14 cellular contexts compared by ENCODE assay signal in genomic region chr14:97943619-97944018, GRCh38.
A peak's percentile ranks its signal among the peaks of the same experiment; 100 is the strongest.
DNase-seq lines count a peak whose midpoint lies in the region; ATAC-seq lines count a peak whose summit lies in the region.
"Had no signal": no experiment of that assay in that cellular context is flagged by ENCODE, and none has a peak within 500 bp of the region (broad histone marks: within the 10 kb centered on the region; RNA-seq: fewer than 3 reads in every experiment).

No MANE protein-coding gene starts in this region.

- ATAC-seq in activated CD4-positive, CD25-positive, alpha-beta regulatory T cell treated with anti-CD3 and anti-CD28 coated beads, Interleukin-2, amount 50 U/mL, for 24 hours = peak; percentile 63 to 70
- ATAC-seq in stimulated activated effector memory CD8-positive, alpha-beta T cell treated with anti-CD3 and anti-CD28 coated beads, Interleukin-12 subunit alpha, Interleukin-12 subunit beta, amount 100 ng/mL, for 72 hours = peak; percentile 69

- DNase-seq in activated CD4-positive, CD25-positive, alpha-beta regulatory T cell (lab: John Stamatoyannopoulos, UW) = no peak
- no peak for DNase-seq in activated naive CD4-positive, alpha-beta T cell treated with anti-CD3 and anti-CD28 coated beads, Interleukin-2, amount 10 ng/mL, durations not matched to agents 7 days and 5 days
- peak; percentile 3 for DNase-seq in activated naive CD8-positive, alpha-beta T cell treated with anti-CD3 and anti-CD28 coated beads, Interleukin-2, amount 50 U/mL, for 16 hours (ENCODE audit: low read depth, low spot score)
- no peak for DNase-seq in stimulated activated effector memory CD8-positive, alpha-beta T cell treated with anti-CD3 and anti-CD28 coated beads, Interleukin-12 subunit alpha, Interleukin-12 subunit beta, amount 100 ng/mL, for 72 hours (ENCODE audit: low spot score in 2 of 2)
- no peak for DNase-seq in NCI-H524 treated with DMSO at 0.1 percent for 48 hours (lab: John Stamatoyannopoulos, UW)
- DNase-seq in GF-D8 (lab: John Stamatoyannopoulos, UW) = no peak
- DNase-seq: EL, H7, KBM-7, NCI-H1436 treated with DMSO at 0.1 percent for 48 hours, NCI-H2081, NCI-H510A treated with DMSO at 0.1 percent for 48 hours had no signal

- no peaks in the 10 kb centered on the region for H3K27me3 Mint-ChIP-seq in activated naive CD4-positive, alpha-beta T cell treated with anti-CD3 and anti-CD28 coated beads, Interleukin-2, amount 50 U/mL, for 24 hours
- H3K27me3 Mint-ChIP-seq in activated naive CD4-positive, alpha-beta T cell treated with anti-CD3 and anti-CD28 coated beads, Interleukin-2, amount 10 ng/mL, durations not matched to agents 7 days and 5 days = no peaks in the 10 kb centered on the region

- H3K27ac Mint-ChIP-seq in activated naive CD4-positive, alpha-beta T cell treated with anti-CD3 and anti-CD28 coated beads, Interleukin-2, amount 50 U/mL, for 24 hours = peak overlapping the region; percentile 92
- H3K27ac Mint-ChIP-seq in activated naive CD4-positive, alpha-beta T cell treated with anti-CD3 and anti-CD28 coated beads, Interleukin-2, amount 10 ng/mL, durations not matched to agents 7 days and 5 days = no peak overlapping the region
- no peak overlapping the region for H3K27ac Mint-ChIP-seq in stimulated activated effector memory CD8-positive, alpha-beta T cell treated with anti-CD3 and anti-CD28 coated beads, Interleukin-12 subunit alpha, Interleukin-12 subunit beta, amount 100 ng/mL, for 72 hours

- peaks cover 57% of the 10 kb centered on the region for H3K4me1 Mint-ChIP-seq in activated naive CD4-positive, alpha-beta T cell treated with anti-CD3 and anti-CD28 coated beads, Interleukin-2, amount 50 U/mL, for 24 hours
- no peaks in the 10 kb centered on the region for H3K4me1 Mint-ChIP-seq in activated naive CD4-positive, alpha-beta T cell treated with anti-CD3 and anti-CD28 coated beads, Interleukin-2, amount 10 ng/mL, durations not matched to agents 7 days and 5 days
- no peaks in the 10 kb centered on the region for H3K4me1 Mint-ChIP-seq in stimulated activated effector memory CD8-positive, alpha-beta T cell treated with anti-CD3 and anti-CD28 coated beads, Interleukin-12 subunit alpha, Interleukin-12 subunit beta, amount 100 ng/mL, for 72 hours

- no peak overlapping the region for H3K4me3 Mint-ChIP-seq in activated naive CD4-positive, alpha-beta T cell treated with anti-CD3 and anti-CD28 coated beads, Interleukin-2, amount 50 U/mL, for 24 hours
- no peak overlapping the region for H3K4me3 Mint-ChIP-seq in activated naive CD4-positive, alpha-beta T cell treated with anti-CD3 and anti-CD28 coated beads, Interleukin-2, amount 10 ng/mL, durations not matched to agents 7 days and 5 days
- no peak overlapping the region for H3K4me3 Mint-ChIP-seq in stimulated activated effector memory CD8-positive, alpha-beta T cell treated with anti-CD3 and anti-CD28 coated beads, Interleukin-12 subunit alpha, Interleukin-12 subunit beta, amount 100 ng/mL, for 72 hours

- peaks cover 44% of the 10 kb centered on the region for H3K36me3 Mint-ChIP-seq in activated naive CD4-positive, alpha-beta T cell treated with anti-CD3 and anti-CD28 coated beads, Interleukin-2, amount 50 U/mL, for 24 hours
- peaks cover 30% of the 10 kb centered on the region for H3K36me3 Mint-ChIP-seq in activated naive CD4-positive, alpha-beta T cell treated with anti-CD3 and anti-CD28 coated beads, Interleukin-2, amount 10 ng/mL, durations not matched to agents 7 days and 5 days
- H3K36me3 Mint-ChIP-seq in stimulated activated effector memory CD8-positive, alpha-beta T cell treated with anti-CD3 and anti-CD28 coated beads, Interleukin-12 subunit alpha, Interleukin-12 subunit beta, amount 100 ng/mL, for 72 hours = no peaks in the 10 kb centered on the region

- H3K9me3 Mint-ChIP-seq in activated naive CD4-positive, alpha-beta T cell treated with anti-CD3 and anti-CD28 coated beads, Interleukin-2, amount 50 U/mL, for 24 hours = peaks cover 5% of the 10 kb centered on the region
- H3K9me3 Mint-ChIP-seq in activated naive CD4-positive, alpha-beta T cell treated with anti-CD3 and anti-CD28 coated beads, Interleukin-2, amount 10 ng/mL, durations not matched to agents 7 days and 5 days = peaks cover 10% of the 10 kb centered on the region
- H3K9me3 Mint-ChIP-seq in stimulated activated effector memory CD8-positive, alpha-beta T cell treated with anti-CD3 and anti-CD28 coated beads, Interleukin-12 subunit alpha, Interleukin-12 subunit beta, amount 100 ng/mL, for 72 hours = peaks cover 2% of the 10 kb centered on the region

- CTCF ChIA-PET in activated naive CD4-positive, alpha-beta T cell treated with anti-CD3 and anti-CD28 coated beads, Interleukin-2, amount 10 ng/mL, durations not matched to agents 7 days and 5 days (lab: Charles Lee) = no interaction called here
